1 cellular context compared by ENCODE assay signal in the genomic region with DNA sequence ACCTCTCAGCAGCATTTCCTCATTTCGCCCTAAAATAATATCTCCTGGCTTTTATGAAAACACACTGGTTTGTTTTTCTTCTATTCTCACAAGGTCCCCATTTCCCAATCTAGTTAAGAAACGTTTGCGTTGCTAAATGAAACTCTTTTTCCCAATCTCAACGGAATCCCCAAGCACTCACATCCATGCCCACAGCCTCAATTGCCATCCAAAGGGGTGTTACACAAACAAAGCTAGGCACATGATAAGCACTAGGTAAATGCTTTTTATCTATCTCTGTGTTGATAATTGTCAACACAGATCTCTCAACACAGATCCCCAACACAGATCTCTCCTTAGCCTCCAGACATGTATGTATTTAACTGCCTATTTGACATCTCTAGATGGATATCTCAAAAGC.
TF ChIP-seq lines count a peak whose summit lies in the region.

No MANE protein-coding gene starts in this region.

TF ChIP-seq in HepG2, 621 proteins besides CTCF, POLR2A, EP300 and RAD21:
- TF ChIP-seq, protein P1, sequence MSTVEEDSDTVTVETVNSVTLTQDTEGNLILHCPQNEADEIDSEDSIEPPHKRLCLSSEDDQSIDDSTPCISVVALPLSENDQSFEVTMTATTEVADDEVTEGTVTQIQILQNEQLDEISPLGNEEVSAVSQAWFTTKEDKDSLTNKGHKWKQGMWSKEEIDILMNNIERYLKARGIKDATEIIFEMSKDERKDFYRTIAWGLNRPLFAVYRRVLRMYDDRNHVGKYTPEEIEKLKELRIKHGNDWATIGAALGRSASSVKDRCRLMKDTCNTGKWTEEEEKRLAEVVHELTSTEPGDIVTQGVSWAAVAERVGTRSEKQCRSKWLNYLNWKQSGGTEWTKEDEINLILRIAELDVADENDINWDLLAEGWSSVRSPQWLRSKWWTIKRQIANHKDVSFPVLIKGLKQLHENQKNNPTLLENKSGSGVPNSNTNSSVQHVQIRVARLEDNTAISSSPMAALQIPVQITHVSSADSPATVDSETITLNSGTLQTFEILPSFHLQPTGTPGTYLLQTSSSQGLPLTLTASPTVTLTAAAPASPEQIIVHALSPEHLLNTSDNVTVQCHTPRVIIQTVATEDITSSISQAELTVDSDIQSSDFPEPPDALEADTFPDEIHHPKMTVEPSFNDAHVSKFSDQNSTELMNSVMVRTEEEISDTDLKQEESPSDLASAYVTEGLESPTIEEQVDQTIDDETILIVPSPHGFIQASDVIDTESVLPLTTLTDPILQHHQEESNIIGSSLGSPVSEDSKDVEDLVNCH (CRISPR knock-in tag; IDR thresholded peaks at IDR 0.05): no peak
- TF ChIP-seq HHEX (CRISPR knock-in tag; IDR thresholded peaks at IDR 0.05) (peak; percentile 54; the same call in 1 of the 2 replicates), SPEN (CRISPR knock-in tag; IDR thresholded peaks at IDR 0.05; ENCODE audit: low read depth) (no peak), FOXA3 (CRISPR knock-in tag; IDR thresholded peaks at IDR 0.05) (0 out of 2 replicates have a peak, but pooled peaks have one; percentile 11), ZNF180 (CRISPR knock-in tag; IDR thresholded peaks at IDR 0.05; ENCODE audit: borderline replicate concordance, low read depth) (no peak), FOXA1 (IDR thresholded peaks at IDR 0.05) (no peak), FOXA1 (CRISPR knock-in tag; IDR thresholded peaks at IDR 0.05) (peak; percentile 36; the same call in 1 of the 2 replicates), SP5 (CRISPR knock-in tag; IDR thresholded peaks at IDR 0.05; ENCODE audit: borderline replicate concordance, low read depth) (0 out of 2 replicates have a peak, but pooled peaks have one; percentile 9), HIVEP1 (CRISPR knock-in tag; IDR thresholded peaks at IDR 0.05) (no peak)
- TF ChIP-seq, protein P2, sequence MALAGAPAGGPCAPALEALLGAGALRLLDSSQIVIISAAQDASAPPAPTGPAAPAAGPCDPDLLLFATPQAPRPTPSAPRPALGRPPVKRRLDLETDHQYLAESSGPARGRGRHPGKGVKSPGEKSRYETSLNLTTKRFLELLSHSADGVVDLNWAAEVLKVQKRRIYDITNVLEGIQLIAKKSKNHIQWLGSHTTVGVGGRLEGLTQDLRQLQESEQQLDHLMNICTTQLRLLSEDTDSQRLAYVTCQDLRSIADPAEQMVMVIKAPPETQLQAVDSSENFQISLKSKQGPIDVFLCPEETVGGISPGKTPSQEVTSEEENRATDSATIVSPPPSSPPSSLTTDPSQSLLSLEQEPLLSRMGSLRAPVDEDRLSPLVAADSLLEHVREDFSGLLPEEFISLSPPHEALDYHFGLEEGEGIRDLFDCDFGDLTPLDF (CRISPR knock-in tag; IDR thresholded peaks at IDR 0.05): no peak
TF ChIP-seq in HepG2: peak in this region for 4.
